ENCODE assay signal across 18 cellular contexts in genomic region chr4:99651811-99652545, GRCh38. TPM values are rescaled to one million over a fixed set of nuclear protein-coding genes. Genes with fewer than 3 reads are reported as not detected.
A peak's percentile ranks its signal among the peaks of the same experiment; 100 is the strongest.
DNase-seq lines count a peak whose midpoint lies in the region; ATAC-seq and TF ChIP-seq lines count a peak whose summit lies in the region.
"Had no signal": no experiment of that assay in that cellular context is flagged by ENCODE, and none has a peak within 500 bp of the region (broad histone marks: within the 10 kb centered on the region; RNA-seq: fewer than 3 reads in every experiment).

No MANE protein-coding gene starts in this region.

- H3K27me3 ChIP-seq in skeletal muscle tissue (ENCODE audit: control insufficient read depth in 3 of 3, insufficient read depth in 3 of 3, low read length in 3 of 3): no peaks in the 10 kb centered on the region
- H3K27me3 ChIP-seq: SJSA1 had no signal

- peak overlapping the region; percentile 92 to 98 (median 97) for H3K9ac ChIP-seq in skeletal muscle tissue (ENCODE audit: low read depth in 1 of 3, low read length in 3 of 3)

- H3K36me3 ChIP-seq in skeletal muscle tissue (ENCODE audit: control insufficient read depth in 3 of 3, insufficient read depth in 3 of 3, low read length in 3 of 3): peaks cover 12 to 33% (median 27%) of the 10 kb centered on the region in 3 donors
- H3K36me3 ChIP-seq: SJSA1 had no signal

- H3K4me1 ChIP-seq in skeletal muscle tissue (ENCODE audit: control insufficient read depth in 3 of 3, insufficient read depth in 3 of 3, low read length in 3 of 3): peaks cover 14 to 38% (median 17%) of the 10 kb centered on the region in 3 donors

- DNase-seq in NCI-H345 (lab: John Stamatoyannopoulos, UW) (peak; percentile 29), caudate nucleus (lab: John Stamatoyannopoulos, UW) (no peak), neural crest cell (ENCODE audit: low read depth, low spot score) (no peak), AG08396 (ENCODE audit: low spot score) (no peak)
- no peak for DNase-seq in natural killer cell treated with Interleukin-12 subunit alpha and Interleukin-12 subunit beta and Interleukin-15 and Interleukin-18, amount 100 ng/mL, for 72 hours (ENCODE audit: low spot score)
- DNase-seq: ACHN, AML-193, DMS 273 treated with DMSO at 0.1 percent for 48 hours, NCI-H1105, NCI-H2081 treated with DMSO at 0.1 percent for 48 hours, NCI-H524, PC-9, SW 1271 had no signal

- no peak for TF ChIP-seq CTCF in neural crest cell (conservative IDR thresholded peaks at IDR 0.05)

- no peak for ATAC-seq in natural killer cell treated with Interleukin-12 subunit alpha and Interleukin-12 subunit beta and Interleukin-15 and Interleukin-18, amount 100 ng/mL, for 72 hours
- no peak for ATAC-seq in HG02759 (IDR thresholded peaks at IDR 0.05; ENCODE audit: unreplicated experiment)
- ATAC-seq: GM23338 had no signal

- H3K4me3 ChIP-seq in skeletal muscle tissue (ENCODE audit: low read length in 3 of 3): peak overlapping the region; percentile 84 to 93 (median 90)
- H3K4me3 ChIP-seq: GM23338, PC-9, SJSA1 had no signal

- no peaks in the 10 kb centered on the region for H3K27me3 Mint-ChIP-seq in neural crest cell (ENCODE audit: low read depth)
- peaks cover 0 to 3% of the 10 kb centered on the region in 2 donors for H3K27me3 Mint-ChIP-seq in natural killer cell treated with Interleukin-12 subunit alpha and Interleukin-12 subunit beta and Interleukin-15 and Interleukin-18, amount 100 ng/mL, for 72 hours

- peak overlapping the region; percentile 12 for H3K27ac Mint-ChIP-seq in neural crest cell (ENCODE audit: unreplicated experiment)
- H3K27ac Mint-ChIP-seq in natural killer cell treated with Interleukin-12 subunit alpha and Interleukin-12 subunit beta and Interleukin-15 and Interleukin-18, amount 100 ng/mL, for 72 hours: no peak overlapping the region
- H3K27ac Mint-ChIP-seq: GM23338 had no signal

- H3K9me3 ChIP-seq in skeletal muscle tissue (ENCODE audit: control insufficient read depth in 3 of 3, low read length in 3 of 3): no peaks in the 10 kb centered on the region
- H3K9me3 ChIP-seq: SJSA1 had no signal

- peaks cover 23% of the 10 kb centered on the region for H3K4me1 Mint-ChIP-seq in neural crest cell
- H3K4me1 Mint-ChIP-seq in natural killer cell treated with Interleukin-12 subunit alpha and Interleukin-12 subunit beta and Interleukin-15 and Interleukin-18, amount 100 ng/mL, for 72 hours (ENCODE audit: low read depth in 2 of 2): no peaks in the 10 kb centered on the region

- H3K4me3 Mint-ChIP-seq in neural crest cell: no peak overlapping the region
- H3K4me3 Mint-ChIP-seq in natural killer cell treated with Interleukin-12 subunit alpha and Interleukin-12 subunit beta and Interleukin-15 and Interleukin-18, amount 100 ng/mL, for 72 hours: no peak overlapping the region
- H3K4me3 Mint-ChIP-seq: GM23338 had no signal

- H3K9me3 Mint-ChIP-seq in neural crest cell: no peaks in the 10 kb centered on the region
- no peaks in the 10 kb centered on the region for H3K9me3 Mint-ChIP-seq in natural killer cell treated with Interleukin-12 subunit alpha and Interleukin-12 subunit beta and Interleukin-15 and Interleukin-18, amount 100 ng/mL, for 72 hours
- H3K9me3 Mint-ChIP-seq: GM23338 had no signal

- peak overlapping the region; percentile 36 for H3K27ac ChIP-seq in caudate nucleus (ENCODE audit: low read depth, low read length)
- peak overlapping the region; percentile 97 for H3K27ac ChIP-seq in skeletal muscle tissue (ENCODE audit: low read depth, low read length)
- H3K27ac ChIP-seq: PC-9, RWPE1, SJSA1 had no signal

- no peaks in the 10 kb centered on the region for H3K36me3 Mint-ChIP-seq in neural crest cell (ENCODE audit: low read depth)
- no peaks in the 10 kb centered on the region for H3K36me3 Mint-ChIP-seq in natural killer cell treated with Interleukin-12 subunit alpha and Interleukin-12 subunit beta and Interleukin-15 and Interleukin-18, amount 100 ng/mL, for 72 hours

RNA-seq across cellular contexts. Expression of gene C4orf54, which starts 5.7 kb away (rescaled TPM):
- 0.05 TPM in 2 replicates for total RNA-seq in neural crest cell
- total RNA-seq in skeletal muscle tissue: 132 TPM
- not detected for total RNA-seq in natural killer cell treated with Interleukin-12 subunit alpha and Interleukin-12 subunit beta and Interleukin-15 and Interleukin-18, amount 100 ng/mL, for 72 hours
- total RNA-seq: GM23338 had no signal

Comparison
In these comparisons a context has a peak if more than half of its experiments do, and no peak if none do; other contexts are left out.
1. RNA of gene C4orf54, which starts 5.7 kb away (total RNA-seq): 132 TPM in skeletal muscle tissue (single experiment); 0.05 TPM in neural crest cell and not detected in natural killer cell treated with Interleukin-12 subunit alpha and Interleukin-12 subunit beta and Interleukin-15 and Interleukin-18, amount 100 ng/mL, for 72 hours; every median in the first group is over 100 times any median in the second.